In the genomic region with DNA sequence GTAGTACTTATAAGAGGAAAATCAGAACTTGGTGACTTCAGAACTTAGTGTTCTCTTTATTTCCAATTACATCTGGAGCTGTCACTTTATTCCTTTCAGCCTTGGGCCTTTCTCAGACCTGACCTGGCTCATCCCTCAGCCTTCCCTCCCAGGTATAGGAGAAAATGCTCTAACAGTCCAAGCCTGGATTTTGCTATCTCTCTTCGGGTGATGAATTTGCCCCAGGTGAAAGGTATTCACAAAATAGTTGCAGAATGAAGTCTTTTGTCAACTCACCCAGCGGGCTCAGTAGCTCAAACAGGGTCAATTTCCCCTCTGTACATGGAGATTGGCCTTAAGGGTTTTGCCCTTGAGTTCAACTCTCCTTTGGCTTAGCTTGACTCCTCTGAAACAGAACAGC, we compare ENCODE assay signal across 20 cellular contexts.
"Had no signal": no experiment of that assay in that cellular context is flagged by ENCODE, and none has a peak within 500 bp of the region (broad histone marks: within the 10 kb centered on the region; RNA-seq: fewer than 3 reads in every experiment).

No MANE protein-coding gene starts in this region.

- H3K4me1 ChIP-seq: suprapubic skin had no signal

- H3K4me1 Mint-ChIP-seq: activated CD4-positive, alpha-beta memory T cell treated with anti-CD3 and anti-CD28 coated beads, Interleukin-2, amount 10 ng/mL, durations not matched to agents 7 days and 5 days; activated naive CD8-positive, alpha-beta T cell treated with anti-CD3 and anti-CD28 coated beads, Interleukin-2, amount 10 ng/mL, durations not matched to agents 7 days and 5 days had no signal

- H3K9me3 Mint-ChIP-seq: activated CD4-positive, alpha-beta memory T cell treated with anti-CD3 and anti-CD28 coated beads, Interleukin-2, amount 10 ng/mL, durations not matched to agents 7 days and 5 days; activated CD4-positive, alpha-beta T cell treated with anti-CD3 and anti-CD28 coated beads, Interleukin-2, amount 10 ng/mL, durations not matched to agents 24 days and 14 days; activated naive CD4-positive, alpha-beta T cell treated with anti-CD3 and anti-CD28 coated beads for 36 hours; activated naive CD8-positive, alpha-beta T cell treated with anti-CD3 and anti-CD28 coated beads, Interleukin-2, amount 10 ng/mL, durations not matched to agents 7 days and 5 days; activated T-cell treated with anti-CD3 and anti-CD28 coated beads, Interleukin-2, amount 50 U/mL, for 72 hours; endodermal cell; nephron progenitor cell; stimulated activated naive CD8-positive, alpha-beta T cell treated with anti-CD3 and anti-CD28 coated beads, Interleukin-15, Interleukin-2, amounts not matched to agents 100 ng/mL and 50 ng/mL, for 24 hours had no signal

- H3K36me3 Mint-ChIP-seq: activated naive CD8-positive, alpha-beta T cell treated with anti-CD3 and anti-CD28 coated beads, Interleukin-2, amount 10 ng/mL, durations not matched to agents 7 days and 5 days had no signal

- H3K9me3 ChIP-seq: heart left ventricle, suprapubic skin, vagina had no signal

- H3K4me3 ChIP-seq: heart left ventricle, lung, suprapubic skin, vagina had no signal

- H3K36me3 ChIP-seq: suprapubic skin, vagina had no signal

- ATAC-seq: activated T-cell treated with anti-CD3 and anti-CD28 coated beads, Interleukin-2, amount 50 U/mL, for 72 hours; heart left ventricle; left colon had no signal

- H3K27ac ChIP-seq: suprapubic skin, vagina had no signal

- H3K27ac Mint-ChIP-seq: activated CD4-positive, alpha-beta memory T cell treated with anti-CD3 and anti-CD28 coated beads, Interleukin-2, amount 10 ng/mL, durations not matched to agents 7 days and 5 days; activated CD4-positive, alpha-beta T cell treated with anti-CD3 and anti-CD28 coated beads, Interleukin-2, amount 10 ng/mL, durations not matched to agents 24 days and 14 days; activated naive CD4-positive, alpha-beta T cell treated with anti-CD3 and anti-CD28 coated beads for 36 hours; activated naive CD8-positive, alpha-beta T cell treated with anti-CD3 and anti-CD28 coated beads, Interleukin-2, amount 10 ng/mL, durations not matched to agents 7 days and 5 days; activated T-cell treated with anti-CD3 and anti-CD28 coated beads, Interleukin-2, amount 50 U/mL, for 72 hours; endodermal cell; stimulated activated naive CD8-positive, alpha-beta T cell treated with anti-CD3 and anti-CD28 coated beads, Interleukin-15, Interleukin-2, amounts not matched to agents 100 ng/mL and 50 ng/mL, for 24 hours had no signal

- H3K4me3 Mint-ChIP-seq: activated CD4-positive, alpha-beta memory T cell treated with anti-CD3 and anti-CD28 coated beads, Interleukin-2, amount 10 ng/mL, durations not matched to agents 7 days and 5 days; activated CD4-positive, alpha-beta T cell treated with anti-CD3 and anti-CD28 coated beads, Interleukin-2, amount 10 ng/mL, durations not matched to agents 24 days and 14 days; activated naive CD4-positive, alpha-beta T cell treated with anti-CD3 and anti-CD28 coated beads for 36 hours; activated naive CD8-positive, alpha-beta T cell treated with anti-CD3 and anti-CD28 coated beads, Interleukin-2, amount 10 ng/mL, durations not matched to agents 7 days and 5 days; activated T-cell treated with anti-CD3 and anti-CD28 coated beads, Interleukin-2, amount 50 U/mL, for 72 hours; endodermal cell; nephron progenitor cell; stimulated activated naive CD8-positive, alpha-beta T cell treated with anti-CD3 and anti-CD28 coated beads, Interleukin-15, Interleukin-2, amounts not matched to agents 100 ng/mL and 50 ng/mL, for 24 hours had no signal

- DNase-seq: activated CD4-positive, alpha-beta memory T cell treated with anti-CD3 and anti-CD28 coated beads, Interleukin-2, amount 10 ng/mL, durations not matched to agents 7 days and 5 days; activated CD4-positive, alpha-beta T cell treated with anti-CD3 and anti-CD28 coated beads, Interleukin-2, amount 10 ng/mL, durations not matched to agents 24 days and 14 days; activated effector memory CD4-positive, alpha-beta T cell treated with Interleukin-2 at 50 U/mL for 16 hours; activated naive CD4-positive, alpha-beta T cell treated with anti-CD3 and anti-CD28 coated beads for 36 hours; activated naive CD8-positive, alpha-beta T cell treated with anti-CD3 and anti-CD28 coated beads, Interleukin-2, amount 10 ng/mL, durations not matched to agents 7 days and 5 days; activated T-cell treated with anti-CD3 and anti-CD28 coated beads, Interleukin-2, amount 50 U/mL, for 72 hours; amniotic stem cell; cortex of kidney; endodermal cell; heart left ventricle; left colon; midbrain; nephron progenitor cell; nucleus accumbens; posterior cingulate gyrus; stimulated activated CD4-positive, alpha-beta T cell treated with anti-CD3 and anti-CD28 coated beads, Interleukin-4, amount 100 ng/mL, for 24 hours had no signal

- H3K27me3 ChIP-seq: heart left ventricle, suprapubic skin, vagina had no signal
